ENCODE assay signal across 8 cellular contexts in the genomic region with DNA sequence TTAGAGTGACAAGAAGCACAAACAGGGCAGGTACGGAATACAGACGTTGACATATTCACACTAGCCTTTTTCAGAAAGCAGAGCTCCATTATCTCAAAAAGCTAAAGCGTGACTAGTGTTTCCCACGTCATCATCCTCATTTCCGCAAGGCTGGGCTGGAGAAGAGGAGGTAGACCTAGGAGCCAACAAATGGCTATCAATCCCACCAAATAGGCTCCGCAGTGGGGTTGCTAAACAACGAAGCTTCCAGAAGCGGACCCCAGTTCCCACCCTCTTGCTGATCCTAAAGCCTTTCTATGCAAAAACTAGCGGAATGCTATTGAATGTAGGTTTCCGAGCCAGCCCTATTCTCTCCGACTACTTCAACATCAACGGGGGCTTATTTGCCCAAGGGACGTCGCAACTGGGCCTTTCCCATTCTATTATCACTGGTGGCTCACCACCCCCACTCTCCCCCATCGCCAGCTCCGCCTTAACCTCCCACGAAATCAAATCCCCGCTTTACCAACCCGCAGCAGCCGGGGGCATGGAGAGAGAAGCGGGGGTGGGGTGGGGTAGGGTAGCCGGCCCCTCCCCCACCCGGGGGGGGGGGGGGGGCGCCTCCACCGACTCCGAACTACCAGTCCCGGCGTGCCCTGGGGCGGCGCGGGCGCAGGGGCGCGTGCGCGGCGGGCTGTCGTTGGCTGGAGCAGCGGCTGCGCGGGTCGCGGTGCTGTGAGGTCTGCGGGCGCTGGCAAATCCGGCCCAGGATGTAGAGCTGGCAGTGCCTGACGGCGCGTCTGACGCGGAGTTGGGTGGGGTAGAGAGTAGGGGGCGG. TPM values are rescaled to one million over a fixed set of nuclear protein-coding genes. Genes with fewer than 3 reads are reported as not detected.
DNase-seq lines count a peak whose midpoint lies in the region; ATAC-seq, FAIRE-seq and TF ChIP-seq lines count a peak whose summit lies in the region.

A gene with protein sequence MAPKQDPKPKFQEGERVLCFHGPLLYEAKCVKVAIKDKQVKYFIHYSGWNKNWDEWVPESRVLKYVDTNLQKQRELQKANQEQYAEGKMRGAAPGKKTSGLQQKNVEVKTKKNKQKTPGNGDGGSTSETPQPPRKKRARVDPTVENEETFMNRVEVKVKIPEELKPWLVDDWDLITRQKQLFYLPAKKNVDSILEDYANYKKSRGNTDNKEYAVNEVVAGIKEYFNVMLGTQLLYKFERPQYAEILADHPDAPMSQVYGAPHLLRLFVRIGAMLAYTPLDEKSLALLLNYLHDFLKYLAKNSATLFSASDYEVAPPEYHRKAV (plus strand): TSS at position 736 of the 817 bp plus-strand sequence. CDS start 128 bp downstream, outside the sequence.

- CTCF ChIA-PET in CD4-positive, alpha-beta T cell (lab: Charles Lee) = interaction anchor here (1.1 to 1.8 kb wide), 5 partner anchors 10 to 435 kb away, joined by 3 to 8 read pairs (median 4); no protein-coding TSS in a partner anchor
- CTCF ChIA-PET in activated CD8-positive, alpha-beta memory T cell treated with anti-CD3 and anti-CD28 coated beads for 36 hours (lab: Charles Lee) = interaction anchor here (0.7 to 1.2 kb wide), 2 partner anchors 12 to 955 kb away, joined by 3 to 5 read pairs; no protein-coding TSS in a partner anchor

- H3K27me3 Mint-ChIP-seq in CD4-positive, alpha-beta T cell = no peaks in the 10 kb centered on the region

- H3K27ac Mint-ChIP-seq in CD4-positive, alpha-beta T cell = peak within 1 kb of the TSS; percentile 100

- TF ChIP-seq CTCF in CD4-positive, alpha-beta T cell (IDR thresholded peaks at IDR 0.05) = no peak
- TF ChIP-seq CTCF in lung (IDR thresholded peaks at IDR 0.05; ENCODE audit: control extremely low read depth, extremely low read depth) = no peak

- H3K4me3 ChIP-seq in lung = peak within 1 kb of the TSS; percentile 73

- peak within 1 kb of the TSS; percentile 100 for H3K27ac ChIP-seq in CD4-positive, alpha-beta T cell (ENCODE audit: low read depth, low read length)
- H3K27ac ChIP-seq in lung (ENCODE audit: low read depth in 1 of 2, low read length in 1 of 2) = peak within 1 kb of the TSS; percentile 98 to 99

- no peak for FAIRE-seq in HTR-8/SVneo (lab: Jason Lieb, UNC)

- 9 to 11% methylated on average over 49 to 51 of the region's 52 CpGs for WGBS in lung, 2 donors

- no peaks in the 10 kb centered on the region for H3K9me3 Mint-ChIP-seq in CD4-positive, alpha-beta T cell

- H3K27me3 ChIP-seq in CD4-positive, alpha-beta T cell (ENCODE audit: control insufficient read depth, insufficient read depth, low read length) = no peaks in the 10 kb centered on the region
- no peaks in the 10 kb centered on the region for H3K27me3 ChIP-seq in lung (ENCODE audit: control insufficient read depth, insufficient read depth)

- H3K36me3 Mint-ChIP-seq in CD4-positive, alpha-beta T cell (ENCODE audit: low read depth) = peaks cover 28% of the 10 kb centered on the region

- H3K9me3 ChIP-seq in CD4-positive, alpha-beta T cell (ENCODE audit: control insufficient read depth, low read length) = no peaks in the 10 kb centered on the region
- no peaks in the 10 kb centered on the region for H3K9me3 ChIP-seq in lung (ENCODE audit: control insufficient read depth in 2 of 2, insufficient read depth in 1 of 2, low read length in 1 of 2)

- POLR2A ChIA-PET in CD4-positive, alpha-beta T cell (lab: Charles Lee) = interaction anchor here (1.1 to 3.6 kb wide), 16 partner anchors 8 to 607 kb away, joined by 3 to 17 read pairs (median 9); a partner anchor contains a TSS
- POLR2A ChIA-PET in activated CD8-positive, alpha-beta memory T cell treated with anti-CD3 and anti-CD28 coated beads for 36 hours (lab: Charles Lee) = interaction anchor here (0.7 kb wide), 1 partner anchor 335 kb away, joined by 3 read pairs; no protein-coding TSS in a partner anchor

- no peaks in the 10 kb centered on the region for H3K36me3 ChIP-seq in lung (ENCODE audit: control insufficient read depth in 2 of 2, insufficient read depth in 2 of 2, low read length in 2 of 2)

- peak; percentile 79 for ATAC-seq in CD4-positive, alpha-beta T cell (ENCODE audit: poor library complexity)
- ATAC-seq in GM21381 (IDR thresholded peaks at IDR 0.05; ENCODE audit: unreplicated experiment) (peak; percentile 80), lung (ENCODE audit: insufficient read depth, low FRiP score) (peak; percentile 93)

- peaks cover 41% of the 10 kb centered on the region for H3K4me1 Mint-ChIP-seq in CD4-positive, alpha-beta T cell (ENCODE audit: low read depth)

- intact Hi-C loops in CD4-positive, alpha-beta T cell (cut with DNase I, micrococcal nuclease) = loop anchor here (1.0 to 10.0 kb wide), 6 partner anchors 12 to 1798 kb away; a partner anchor contains a TSS

- DNase-seq in CD4-positive, alpha-beta T cell = peak; percentile 91 to 98 (median 95)
- DNase-seq in HTR-8/SVneo (ENCODE audit: insufficient read length, low spot score) (peak; percentile 93), NOMO-1 (lab: John Stamatoyannopoulos, UW; ENCODE audit: unreplicated experiment in 2 of 2) (peak; percentile 92 to 96), lung (ENCODE audit: low spot score) (peak; percentile 94)
- DNase-seq in effector CD4-positive, alpha-beta T cell = peak; percentile 94
- DNase-seq in stimulated activated CD4-positive, alpha-beta T cell treated with anti-CD3 and anti-CD28 coated beads, TNF-alpha, amount 100 ng/mL, for 1 hour (ENCODE audit: low read depth in 3 of 3, low spot score in 1 of 3) = peak; percentile 89 to 91 (median 89)

- H3K4me3 Mint-ChIP-seq in CD4-positive, alpha-beta T cell = peak within 1 kb of the TSS; percentile 100

- H3K4me1 ChIP-seq in lung (ENCODE audit: control insufficient read depth in 2 of 2, insufficient read depth in 2 of 2, low read length in 2 of 2) = peaks cover 5 to 16% of the 10 kb centered on the region in 2 donors

RNA-seq across cellular contexts. Expression of the gene that starts here (rescaled TPM):
- total RNA-seq in CD4-positive, alpha-beta T cell = 100 to 1,000 TPM; 463 to 496 TPM
- 100 to 1,000 TPM; 256 to 264 TPM for total RNA-seq in activated CD8-positive, alpha-beta memory T cell treated with anti-CD3 and anti-CD28 coated beads for 36 hours
- 100 to 1,000 TPM; 254 to 433 TPM for total RNA-seq in lung
- polyA plus RNA-seq in lung = 100 to 1,000 TPM; 124 to 280 TPM

Comparison
In these comparisons a context has a peak if more than half of its experiments do, and no peak if none do; other contexts are left out.
1. Peak in every context shown above with its lines: DNase-seq, ATAC-seq, H3K4me3 ChIP-seq and H3K27ac ChIP-seq.